Comparison of ENCODE assay signal across 8 cellular contexts in the genomic region with DNA sequence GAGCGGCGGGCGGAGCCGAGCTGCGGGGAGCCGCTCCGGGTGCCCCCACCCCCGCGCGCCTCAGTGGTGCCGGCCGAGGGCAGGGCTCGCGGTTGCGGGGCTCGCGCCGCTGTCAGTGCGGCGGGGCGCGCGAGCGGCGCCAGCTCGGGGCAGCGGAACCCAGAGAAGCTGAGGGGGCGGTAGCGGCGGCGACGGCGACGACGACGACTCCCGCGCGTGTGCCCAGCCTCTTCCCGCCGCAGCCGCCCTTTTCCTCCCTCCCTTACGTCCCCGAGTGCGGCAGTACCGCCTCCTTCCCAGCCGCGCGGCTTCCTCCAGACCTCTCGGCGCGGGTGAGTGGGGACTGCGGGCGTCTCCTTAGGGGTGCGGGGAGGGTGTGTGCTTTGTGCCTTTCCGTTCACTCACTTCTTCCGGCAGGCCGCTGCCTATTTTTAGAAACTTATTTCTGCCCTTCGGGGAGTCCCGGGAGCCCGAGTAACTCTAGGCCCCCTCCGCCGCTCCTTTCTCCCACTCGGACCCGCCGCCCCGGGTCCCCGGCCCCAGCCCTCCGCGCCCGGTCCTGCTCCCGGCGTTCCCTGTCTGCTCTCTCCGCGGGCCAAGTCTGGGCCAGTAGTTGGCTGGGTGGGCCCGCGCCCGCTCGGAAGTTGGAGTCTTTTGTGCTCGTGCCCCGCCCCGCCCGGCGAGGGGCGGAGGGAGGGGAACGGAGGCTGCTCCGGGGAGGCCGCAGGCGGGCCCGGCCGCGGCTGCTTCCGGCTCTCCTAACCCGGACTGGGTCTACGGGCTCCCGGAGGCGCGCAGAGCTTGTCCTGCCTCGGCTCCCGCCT. TPM values are rescaled to one million over a fixed set of nuclear protein-coding genes. Genes with fewer than 3 reads are reported as not detected.
DNase-seq lines count a peak whose midpoint lies in the region; ATAC-seq, FAIRE-seq and TF ChIP-seq lines count a peak whose summit lies in the region.

Gene RALY (plus strand): TSS at position 112 of the 824 bp plus-strand sequence. CDS start 78,164 bp downstream, outside the sequence.

- H3K27ac ChIP-seq in ACC112 (ENCODE audit: low read depth, low read length) (peak within 1 kb of the TSS; percentile 95), kidney (ENCODE audit: low read depth in 2 of 2, low read length in 2 of 2) (peak within 1 kb of the TSS; percentile 93 to 95)

- intact Hi-C loops in kidney (cut with DNase I), result no loop called here

- peak; percentile 57 for DNase-seq in NCI-H2196 treated with DMSO at 0.1 percent for 48 hours (lab: John Stamatoyannopoulos, UW; ENCODE audit: unreplicated experiment)
- DNase-seq in activated CD4-positive, CD25-positive, alpha-beta regulatory T cell (lab: John Stamatoyannopoulos, UW), result peak; percentile 57 to 84 (median 76)
- DNase-seq in central memory CD4-positive, alpha-beta T cell, result peak; percentile 90
- DNase-seq in kidney, result peak; percentile 95
- DNase-seq in stimulated activated CD4-positive, alpha-beta T cell treated with anti-CD3 and anti-CD28 coated beads, Interleukin-15, amount 100 ng/mL, for 24 hours, result peak; percentile 87

- H3K9me3 ChIP-seq in kidney (ENCODE audit: control insufficient read depth in 1 of 2, low read length in 2 of 2), result no peaks in the 10 kb centered on the region

- H3K36me3 ChIP-seq in ACC112 (ENCODE audit: insufficient read depth, low read length) (no peaks in the 10 kb centered on the region), kidney (ENCODE audit: control insufficient read depth in 1 of 2, insufficient read depth in 2 of 2, low read length in 2 of 2) (no peaks in the 10 kb centered on the region)

- H3K79me2 ChIP-seq in ACC112 (ENCODE audit: control insufficient read depth, insufficient read depth, low read length, unreplicated experiment), result peaks cover 61% of the 10 kb centered on the region

- peaks cover 23% of the 10 kb centered on the region for H3K4me1 ChIP-seq in ACC112 (ENCODE audit: control insufficient read depth, insufficient read depth, low read length, unreplicated experiment)
- H3K4me1 ChIP-seq in kidney (ENCODE audit: control insufficient read depth in 1 of 2, insufficient read depth in 1 of 2, low read depth in 1 of 2, low read length in 2 of 2), result peaks cover 25 to 30% of the 10 kb centered on the region in 2 donors

- peak within 1 kb of the TSS; percentile 80 for H2AFZ ChIP-seq in ACC112 (ENCODE audit: low read length, unreplicated experiment)

- H3K9ac ChIP-seq in kidney (ENCODE audit: low read length in 2 of 2), result peak within 1 kb of the TSS; percentile 88 to 93

- H3K4me3 ChIP-seq in ACC112 (ENCODE audit: low read depth, low read length), result peak within 1 kb of the TSS; percentile 97
- H3K4me3 ChIP-seq in kidney (ENCODE audit: low read length in 2 of 2), result peak within 1 kb of the TSS; percentile 81 to 92

- no peak for TF ChIP-seq CTCF in kidney (IDR thresholded peaks at IDR 0.05; ENCODE audit: borderline replicate concordance, extremely low read depth, insufficient read depth)

- no peak for FAIRE-seq in kidney (lab: Jason Lieb, UNC)

- ATAC-seq in GM18861 (IDR thresholded peaks at IDR 0.05; ENCODE audit: unreplicated experiment), result peak; percentile 37
- peak; percentile 42 for ATAC-seq in HG03095 (IDR thresholded peaks at IDR 0.05; ENCODE audit: unreplicated experiment)

- H3K27me3 ChIP-seq in ACC112 (ENCODE audit: insufficient read depth, low read length), result no peaks in the 10 kb centered on the region

RNA-seq across cellular contexts. Expression of gene RALY, which starts in this region (rescaled TPM):
- 119 TPM for total RNA-seq in kidney
- 138 TPM for polyA plus RNA-seq in kidney (ENCODE audit: insufficient read depth, low read depth, low replicate concordance)

Comparison
In these comparisons a context has a peak if more than half of its experiments do, and no peak if none do; other contexts are left out.
1. Peak in every context shown above with its lines: DNase-seq, ATAC-seq, H3K4me3 ChIP-seq and H3K27ac ChIP-seq.